Comparison of ENCODE assay signal across 11 cellular contexts in the genomic region with DNA sequence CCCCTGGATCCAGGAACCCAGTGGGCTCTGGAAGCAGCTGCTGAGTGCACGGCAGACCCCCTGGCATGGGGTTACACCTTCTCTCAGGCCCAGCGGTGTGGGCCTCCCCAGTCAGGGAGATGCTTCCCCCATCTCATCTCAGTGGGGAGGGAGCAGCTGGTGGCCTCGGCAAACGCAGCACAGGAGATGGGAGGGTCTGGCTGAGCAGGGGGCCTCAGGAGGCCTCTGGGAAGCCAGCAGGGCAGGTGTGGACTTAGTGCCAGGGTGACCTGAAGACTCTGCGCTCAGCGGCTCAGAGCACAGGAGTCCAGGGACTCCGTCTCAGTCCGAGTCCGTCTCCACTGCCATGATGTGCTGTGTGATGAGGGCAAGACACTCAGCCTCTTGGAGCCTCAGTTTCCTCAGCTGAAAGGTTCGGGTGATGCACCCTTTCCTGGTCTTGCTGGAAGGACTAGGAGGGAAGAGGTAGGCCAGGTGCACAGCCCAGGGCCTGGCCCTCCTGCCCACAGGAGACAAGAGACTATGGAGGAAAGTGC.
DNase-seq lines count a peak whose midpoint lies in the region; ATAC-seq and TF ChIP-seq lines count a peak whose summit lies in the region.
"Had no signal": no experiment of that assay in that cellular context is flagged by ENCODE, and none has a peak within 500 bp of the region (broad histone marks: within the 10 kb centered on the region; RNA-seq: fewer than 3 reads in every experiment).

No MANE protein-coding gene starts in this region.

- H3K27me3 ChIP-seq in heart right ventricle, result peaks cover 0 to 8% (median 0%) of the 10 kb centered on the region in 7 donors
- no peaks in the 10 kb centered on the region for H3K27me3 ChIP-seq in mucosa of rectum (ENCODE audit: control insufficient read depth in 2 of 2, insufficient read depth in 2 of 2, low read length in 2 of 2)
- H3K27me3 ChIP-seq in uterus, result no peaks in the 10 kb centered on the region

- intact Hi-C loops in heart right ventricle (cut with DNase I), result no loop called here
- intact Hi-C loops in Right ventricle myocardium superior (cut with DNase I), result no loop called here
- intact Hi-C loops in uterus (cut with DNase I; ENCODE audit: low total_unique reads), result no loop called here

- no peaks in the 10 kb centered on the region for H3K36me3 ChIP-seq in heart right ventricle
- H3K36me3 ChIP-seq in mucosa of rectum (ENCODE audit: control insufficient read depth in 2 of 2, insufficient read depth in 2 of 2, low read length in 2 of 2), result no peaks in the 10 kb centered on the region
- no peaks in the 10 kb centered on the region for H3K36me3 ChIP-seq in uterus
- H3K36me3 ChIP-seq: HAP-1 had no signal

- ATAC-seq in heart right ventricle (peak in 1 of 8 donors; percentile 48), Right ventricle myocardium superior (ENCODE audit: poor library complexity) (no peak), GM21447 (IDR thresholded peaks at IDR 0.05; ENCODE audit: unreplicated experiment) (no peak)

- no peak for DNase-seq in heart right ventricle
- DNase-seq in Right ventricle myocardium superior, result no peak
- DNase-seq in choroid plexus epithelial cell (ENCODE audit: low read depth), result no peak
- no peak for DNase-seq in uterus
- DNase-seq in NCI-H1417 (lab: John Stamatoyannopoulos, UW), result no peak
- DNase-seq in midbrain (lab: John Stamatoyannopoulos, UW), result no peak
- DNase-seq: NCI-H1694 treated with DMSO at 0.1 percent for 48 hours had no signal

- H3K9ac ChIP-seq in mucosa of rectum (ENCODE audit: low read depth in 1 of 2, low read length in 2 of 2), result peak overlapping the region in 1 of 2 donors; percentile 85

- TF ChIP-seq CTCF in heart right ventricle (IDR thresholded peaks at IDR 0.05), result no peak
- no peak for TF ChIP-seq CTCF in choroid plexus epithelial cell (conservative IDR thresholded peaks at IDR 0.05; ENCODE audit: low read depth, low read length)
- no peak for TF ChIP-seq CTCF in uterus (IDR thresholded peaks at IDR 0.05)

- H3K4me3 ChIP-seq in heart right ventricle (peak overlapping the region in 9 of 10 donors; percentile 57 to 98 (median 74)), choroid plexus epithelial cell (ENCODE audit: low read depth, low read length) (peak overlapping the region; percentile 93), mucosa of rectum (ENCODE audit: low read length in 2 of 2) (peak overlapping the region; percentile 97 to 98), uterus (peak overlapping the region; percentile 71 to 72)

- no peak for TF ChIP-seq POLR2A in uterus (IDR thresholded peaks at IDR 0.05)

- peak overlapping the region in 4 of 10 donors; percentile 53 to 87 (median 76) for H3K27ac ChIP-seq in heart right ventricle
- no peak overlapping the region for H3K27ac ChIP-seq in mucosa of rectum (ENCODE audit: low read depth in 2 of 2, low read length in 2 of 2)
- H3K27ac ChIP-seq in uterus, result peak overlapping the region; percentile 74 to 79
- H3K27ac ChIP-seq: epithelial cell of prostate had no signal

- H3K9me3 ChIP-seq in heart right ventricle (peaks cover 0 to 13% (median 0%) of the 10 kb centered on the region in 11 donors), mucosa of rectum (ENCODE audit: control insufficient read depth in 2 of 2, low read length in 2 of 2) (no peaks in the 10 kb centered on the region), uterus (no peaks in the 10 kb centered on the region)

- 85 to 92% methylated on average over 10 of the region's 10 CpGs for WGBS in heart right ventricle, 2 donors

- H3K4me1 ChIP-seq in heart right ventricle (peaks cover 0 to 19% (median 17%) of the 10 kb centered on the region in 9 donors), mucosa of rectum (ENCODE audit: control insufficient read depth in 2 of 2, insufficient read depth in 2 of 2, low read length in 2 of 2) (peaks cover 8 to 13% of the 10 kb centered on the region in 2 donors), uterus (no peaks in the 10 kb centered on the region)
- H3K4me1 ChIP-seq: HAP-1 had no signal

Comparison
In these comparisons a context has a peak if more than half of its experiments do, and no peak if none do; other contexts are left out.
1. H3K27ac ChIP-seq: peak in uterus (2 of 2); none in mucosa of rectum (0 of 2).
2. Peak in every context shown above with its lines, with median percentiles within 50 percentile points of each other: H3K4me3 ChIP-seq.